9 cellular contexts compared by ENCODE assay signal in genomic region chr17:4934173-4934979, GRCh38. TPM values are rescaled to one million over a fixed set of nuclear protein-coding genes. Genes with fewer than 3 reads are reported as not detected.
DNase-seq lines count a peak whose midpoint lies in the region; ATAC-seq and TF ChIP-seq lines count a peak whose summit lies in the region.
"Had no signal": no experiment of that assay in that cellular context is flagged by ENCODE, and none has a peak within 500 bp of the region (broad histone marks: within the 10 kb centered on the region; RNA-seq: fewer than 3 reads in every experiment).

No MANE protein-coding gene starts in this region.

- peaks cover 41% of the 10 kb centered on the region for H3K36me3 Mint-ChIP-seq in activated CD8-positive, alpha-beta T cell treated with anti-CD3 and anti-CD28 coated beads for 36 hours (ENCODE audit: low read depth)
- H3K36me3 Mint-ChIP-seq in type B pancreatic cell = peaks cover 7% of the 10 kb centered on the region

- H3K4me1 ChIP-seq in HUES48 (ENCODE audit: control insufficient read depth, insufficient read depth, low read length) = 0 out of 2 replicates have a peak, but pooled peaks cover 6% of the 10 kb centered on the region
- H3K4me1 ChIP-seq in iPS-15b (ENCODE audit: control insufficient read depth, insufficient read depth, low read length) = peaks cover 9% of the 10 kb centered on the region

- CTCF ChIA-PET in activated CD8-positive, alpha-beta T cell treated with anti-CD3 and anti-CD28 coated beads for 36 hours (lab: Charles Lee) = interaction anchor here (1.3 to 1.4 kb wide), 3 partner anchors 11 to 31 kb away, joined by 3 to 6 read pairs (median 6); partner anchors contain the start of gene CHRNE

- POLR2A ChIA-PET in activated CD8-positive, alpha-beta T cell treated with anti-CD3 and anti-CD28 coated beads for 36 hours (lab: Charles Lee) = interaction anchor here (1.1 to 1.6 kb wide), 4 partner anchors 8 to 33 kb away, joined by 3 to 5 read pairs (median 4); partner anchors contain the start of genes PFN1 and SPAG7

- H3K4me3 ChIP-seq in HUES48 (ENCODE audit: low read depth, low read length) (no peak overlapping the region), iPS-15b (ENCODE audit: low read depth, low read length) (no peak overlapping the region)

- H3K4me1 Mint-ChIP-seq in activated CD8-positive, alpha-beta T cell treated with anti-CD3 and anti-CD28 coated beads for 36 hours (ENCODE audit: low read depth) = peaks cover 33% of the 10 kb centered on the region
- H3K4me1 Mint-ChIP-seq in type B pancreatic cell (ENCODE audit: unreplicated experiment) = peaks cover 12% of the 10 kb centered on the region

- DNase-seq in DMS153 treated with DMSO at 0.1 percent for 48 hours (lab: John Stamatoyannopoulos, UW; ENCODE audit: unreplicated experiment) (peak; percentile 3), DMS153 (lab: John Stamatoyannopoulos, UW) (no peak), type B pancreatic cell (ENCODE audit: extremely low spot score, unreplicated experiment) (no peak), midbrain (lab: John Stamatoyannopoulos, UW) (no peak)
- DNase-seq in activated CD8-positive, alpha-beta T cell treated with anti-CD3 and anti-CD28 coated beads for 36 hours = peak; percentile 38

- no peak overlapping the region for H3K27ac Mint-ChIP-seq in activated CD8-positive, alpha-beta T cell treated with anti-CD3 and anti-CD28 coated beads for 36 hours
- H3K27ac Mint-ChIP-seq in type B pancreatic cell = peak overlapping the region; percentile 70

- peak; percentile 24 for TF ChIP-seq CTCF in activated CD8-positive, alpha-beta T cell treated with anti-CD3 and anti-CD28 coated beads for 36 hours (IDR thresholded peaks at IDR 0.05)
- peak; percentile 30 for TF ChIP-seq CTCF in type B pancreatic cell (conservative IDR thresholded peaks at IDR 0.05)

- H3K9me3 Mint-ChIP-seq in activated CD8-positive, alpha-beta T cell treated with anti-CD3 and anti-CD28 coated beads for 36 hours = no peaks in the 10 kb centered on the region
- H3K9me3 Mint-ChIP-seq in type B pancreatic cell = no peaks in the 10 kb centered on the region

- H3K27me3 ChIP-seq in HUES48 (ENCODE audit: control insufficient read depth, insufficient read depth, low read length) (no peaks in the 10 kb centered on the region), iPS-15b (ENCODE audit: control insufficient read depth, insufficient read depth, low read length) (no peaks in the 10 kb centered on the region)

- H3K36me3 ChIP-seq in HUES48 (ENCODE audit: control insufficient read depth, insufficient read depth, low read length) = peaks cover 34% of the 10 kb centered on the region
- H3K36me3 ChIP-seq in iPS-15b (ENCODE audit: control insufficient read depth, insufficient read depth, low read length) = peaks cover 24% of the 10 kb centered on the region

- H3K9me3 ChIP-seq in HUES48 (ENCODE audit: control insufficient read depth, insufficient read depth, low read length) (no peaks in the 10 kb centered on the region), iPS-15b (ENCODE audit: control insufficient read depth, insufficient read depth, low read length) (no peaks in the 10 kb centered on the region)

- H3K27ac ChIP-seq in HUES48 (ENCODE audit: low read depth, low read length) = peak overlapping the region; percentile 26

- H3K9ac ChIP-seq in HUES48 (ENCODE audit: low read depth, low read length) (no peak overlapping the region), iPS-15b (ENCODE audit: low read depth, low read length) (peak overlapping the region; percentile 26)

- no peak overlapping the region for H3K4me3 Mint-ChIP-seq in activated CD8-positive, alpha-beta T cell treated with anti-CD3 and anti-CD28 coated beads for 36 hours
- H3K4me3 Mint-ChIP-seq in type B pancreatic cell = no peak overlapping the region

- intact Hi-C loops in activated CD8-positive, alpha-beta T cell treated with anti-CD3 and anti-CD28 coated beads for 36 hours (cut with micrococcal nuclease) = no loop called here

- no peaks in the 10 kb centered on the region for H3K27me3 Mint-ChIP-seq in activated CD8-positive, alpha-beta T cell treated with anti-CD3 and anti-CD28 coated beads for 36 hours
- no peaks in the 10 kb centered on the region for H3K27me3 Mint-ChIP-seq in type B pancreatic cell

- ATAC-seq in activated CD8-positive, alpha-beta T cell treated with anti-CD3 and anti-CD28 coated beads for 36 hours = peak; percentile 48
- no peak for ATAC-seq in GM21526 (IDR thresholded peaks at IDR 0.05; ENCODE audit: low FRiP score, unreplicated experiment)

RNA-seq across cellular contexts. Expression of gene GP1BA, which starts 2.3 kb away (rescaled TPM):
- total RNA-seq in activated CD8-positive, alpha-beta T cell treated with anti-CD3 and anti-CD28 coated beads for 36 hours = not detected
- not detected in 2 replicates for total RNA-seq in type B pancreatic cell (ENCODE audit: low replicate concordance)
- total RNA-seq: activated CD8-positive, alpha-beta memory T cell treated with anti-CD3 and anti-CD28 coated beads for 36 hours had no signal

RNA-seq across cellular contexts. Expression of gene SLC25A11, which starts 5.5 kb away (rescaled TPM):
- 10 to 100 TPM; 80.8 to 87.0 TPM for total RNA-seq in activated CD8-positive, alpha-beta T cell treated with anti-CD3 and anti-CD28 coated beads for 36 hours
- total RNA-seq in type B pancreatic cell (ENCODE audit: low replicate concordance) = 60.2 and 63.6 TPM in 2 replicates

RNA-seq across cellular contexts. Expression of gene RNF167, which starts 5.7 kb away (rescaled TPM):
- total RNA-seq in activated CD8-positive, alpha-beta T cell treated with anti-CD3 and anti-CD28 coated beads for 36 hours = 100 to 1,000 TPM; 144 to 152 TPM
- total RNA-seq in type B pancreatic cell (ENCODE audit: low replicate concordance) = 98.8 and 132 TPM in 2 replicates

RNA-seq across cellular contexts. Expression of gene PFN1, which starts 14.0 kb away (rescaled TPM):
- total RNA-seq in activated CD8-positive, alpha-beta T cell treated with anti-CD3 and anti-CD28 coated beads for 36 hours = 1,000 to 10,000 TPM; 1,726 to 1,759 TPM
- total RNA-seq in type B pancreatic cell (ENCODE audit: low replicate concordance) = 404 and 455 TPM in 2 replicates

RNA-seq across cellular contexts. Expression of gene ENO3, which starts 16.5 kb away (rescaled TPM):
- 10 to 100 TPM; 31.3 to 34.0 TPM for total RNA-seq in activated CD8-positive, alpha-beta T cell treated with anti-CD3 and anti-CD28 coated beads for 36 hours
- 4.8 and 24.0 TPM in 2 replicates for total RNA-seq in type B pancreatic cell (ENCODE audit: low replicate concordance)

Comparison
In these comparisons a context has a peak if more than half of its experiments do, and no peak if none do; other contexts are left out.
1. DNase-seq: peak in DMS153 treated with DMSO at 0.1 percent for 48 hours (single experiment) and activated CD8-positive, alpha-beta T cell treated with anti-CD3 and anti-CD28 coated beads for 36 hours (single experiment); none in DMS153 (single experiment), type B pancreatic cell (single experiment) and midbrain (single experiment).